13 cellular contexts compared by ENCODE assay signal in the genomic region with DNA sequence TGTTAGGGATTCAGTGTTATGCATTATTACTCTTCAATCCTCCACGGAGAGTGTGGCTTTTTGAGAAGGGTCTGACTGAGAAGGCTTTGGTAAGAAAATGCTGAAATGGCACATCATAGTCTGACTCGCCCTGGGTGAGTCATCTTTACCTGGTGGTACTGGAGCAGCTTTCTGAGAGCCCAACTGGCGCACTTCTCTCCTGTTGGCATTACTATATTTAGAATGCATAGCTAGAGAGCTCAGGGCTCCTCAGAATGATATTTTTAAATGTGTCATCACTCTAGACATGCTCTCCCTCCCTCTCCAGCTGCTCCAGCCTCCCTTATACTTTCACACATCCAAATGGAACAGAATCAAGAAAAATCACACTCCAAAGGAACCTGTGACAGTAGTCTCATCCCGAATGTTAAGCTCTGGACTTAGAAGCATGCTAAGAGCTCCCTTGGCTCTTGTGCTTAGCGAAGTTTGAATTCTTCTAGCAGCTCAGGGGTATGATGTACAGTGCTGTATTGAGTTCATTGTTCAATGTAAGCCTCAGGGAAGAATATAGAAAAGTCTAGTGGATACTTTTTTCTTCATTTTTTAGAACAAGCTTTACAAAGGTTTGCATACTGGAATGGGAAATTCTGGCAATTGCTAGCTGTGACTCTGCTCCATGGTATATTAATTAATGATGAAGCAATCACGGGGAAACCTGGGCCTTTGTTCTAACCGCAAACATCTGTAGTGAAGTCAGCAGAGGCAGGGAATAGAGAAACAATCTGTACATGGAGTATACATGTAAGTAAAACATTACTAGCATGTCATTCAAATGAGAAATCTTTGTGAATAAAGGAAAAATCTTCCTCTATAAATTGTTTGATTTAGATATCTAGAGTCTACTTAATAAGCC.
A peak's percentile ranks its signal among the peaks of the same experiment; 100 is the strongest.
DNase-seq lines count a peak whose midpoint lies in the region; ATAC-seq and TF ChIP-seq lines count a peak whose summit lies in the region.
"Had no signal": no experiment of that assay in that cellular context is flagged by ENCODE, and none has a peak within 500 bp of the region (broad histone marks: within the 10 kb centered on the region; RNA-seq: fewer than 3 reads in every experiment).

No MANE protein-coding gene starts in this region.

- 49% methylated on average over 7 of the region's 7 CpGs for WGBS in right cardiac atrium

- CTCF ChIA-PET in OCI-LY7 (lab: Charles Lee; ENCODE audit: unreplicated experiment), result no interaction called here

- H3K9me3 ChIP-seq in right atrium auricular region (no peaks in the 10 kb centered on the region), right cardiac atrium (ENCODE audit: control insufficient read depth, low read length) (no peaks in the 10 kb centered on the region), OCI-LY7 (ENCODE audit: low read length) (no peaks in the 10 kb centered on the region)

- TF ChIP-seq CTCF in right atrium auricular region (IDR thresholded peaks at IDR 0.05), result no peak
- no peak for TF ChIP-seq CTCF in OCI-LY7 (conservative IDR thresholded peaks at IDR 0.05; ENCODE audit: low read length)

- H3K36me3 ChIP-seq in right atrium auricular region (no peaks in the 10 kb centered on the region), OCI-LY7 (ENCODE audit: insufficient read depth, low read length) (no peaks in the 10 kb centered on the region)

- H2AFZ ChIP-seq in OCI-LY7 (ENCODE audit: low read length), result no peak overlapping the region
- H2AFZ ChIP-seq: GM23338 had no signal

- H3K4me2 ChIP-seq in OCI-LY7 (ENCODE audit: low read length), result no peak overlapping the region
- H3K4me2 ChIP-seq: GM23338 had no signal

- H3K9me2 ChIP-seq in OCI-LY7 (ENCODE audit: insufficient read depth, low read length), result no peaks in the 10 kb centered on the region

- H3K79me2 ChIP-seq in OCI-LY7 (ENCODE audit: insufficient read depth, low read depth, low read length), result no peaks in the 10 kb centered on the region

- POLR2A ChIA-PET in OCI-LY7 (lab: Charles Lee), result no interaction called here

- H4K20me1 ChIP-seq in OCI-LY7 (ENCODE audit: insufficient read depth, low read length), result no peaks in the 10 kb centered on the region

- ATAC-seq in Right ventricle myocardium superior (ENCODE audit: poor library complexity) (peak; percentile 100), right cardiac atrium (peak; percentile 87 to 92), GM18870 (IDR thresholded peaks at IDR 0.05; ENCODE audit: unreplicated experiment) (no peak)
- ATAC-seq: GM23338 had no signal

- H3K27me3 ChIP-seq in right atrium auricular region (no peaks in the 10 kb centered on the region), right cardiac atrium (ENCODE audit: control insufficient read depth, insufficient read depth) (no peaks in the 10 kb centered on the region)

- peak overlapping the region in 1 of 2 donors; percentile 54 for H3K27ac ChIP-seq in right atrium auricular region
- H3K27ac ChIP-seq in right cardiac atrium (ENCODE audit: low read length), result no peak overlapping the region
- H3K27ac ChIP-seq in OCI-LY7 (ENCODE audit: low read depth, low read length, poor library complexity, severe bottlenecking), result no peak overlapping the region

- H3K4me1 ChIP-seq in right atrium auricular region (no peaks in the 10 kb centered on the region), right cardiac atrium (ENCODE audit: control insufficient read depth, insufficient read depth, low read length) (no peaks in the 10 kb centered on the region), OCI-LY7 (ENCODE audit: insufficient read depth, low read length, poor library complexity, severe bottlenecking) (no peaks in the 10 kb centered on the region)

- intact Hi-C loops in Right ventricle myocardium superior (cut with DNase I) (no loop called here), right cardiac atrium (cut with DNase I) (no loop called here), OCI-LY7 (cut with micrococcal nuclease; ENCODE audit: unreplicated experiment) (no loop called here)

- no peak for DNase-seq in Right ventricle myocardium superior
- DNase-seq in right atrium auricular region (ENCODE audit: low spot score), result no peak
- DNase-seq in astrocyte of the hippocampus (ENCODE audit: low read depth, low spot score), result peak; percentile 7
- no peak for DNase-seq in right cardiac atrium
- DNase-seq in OCI-LY7 (ENCODE audit: low spot score), result no peak
- no peak for DNase-seq in NCI-H2227 (lab: John Stamatoyannopoulos, UW; ENCODE audit: unreplicated experiment)
- no peak for DNase-seq in GM19240 (ENCODE audit: insufficient read length, low spot score)
- DNase-seq: activated CD8-positive, alpha-beta memory T cell treated with anti-CD3 and anti-CD28 coated beads for 24 hours; activated naive CD8-positive, alpha-beta T cell treated with anti-CD3 and anti-CD28 coated beads, Interleukin-2, amount 10 ng/mL, durations not matched to agents 7 days and 5 days; NCI-H82; nephron progenitor cell had no signal

- BruUV-seq in OCI-LY7 (replicated peaks; lab: Mats Ljungman, UMichigan), result no TSS peak

- H3K4me3 ChIP-seq in right atrium auricular region (no peak overlapping the region), right cardiac atrium (ENCODE audit: low read length) (no peak overlapping the region), OCI-LY7 (ENCODE audit: low read depth, low read length, poor library complexity, severe bottlenecking) (no peak overlapping the region)
- H3K4me3 ChIP-seq: GM23338 had no signal
